Comparison of ENCODE assay signal across 1 cellular context in the genomic region with DNA sequence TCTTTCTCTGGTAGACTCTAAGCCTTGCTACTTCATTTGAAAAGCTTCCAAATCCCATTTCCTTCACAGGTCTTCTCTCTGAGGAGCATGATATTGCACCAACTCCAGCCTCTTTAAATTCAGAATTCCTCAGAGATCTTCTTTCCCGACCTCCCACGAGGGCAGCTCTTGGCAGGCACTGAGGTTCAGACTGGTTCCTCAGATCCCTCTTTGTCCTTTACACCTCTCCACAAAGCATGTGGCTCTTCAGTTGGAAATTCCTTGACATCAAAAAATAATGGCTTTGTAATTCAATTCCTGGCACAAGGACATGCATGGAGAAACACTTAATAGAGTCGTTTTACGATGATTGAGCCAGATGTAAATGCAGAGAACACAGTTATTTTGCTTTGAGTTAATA.
TF ChIP-seq lines count a peak whose summit lies in the region.

No MANE protein-coding gene starts in this region.

TF ChIP-seq in WTC11, 78 proteins besides CTCF, POLR2A, EP300 and RAD21 (continued from another document):
- no peak for TF ChIP-seq ZNF281 (CRISPR knock-in tag; IDR thresholded peaks at IDR 0.05)
- TF ChIP-seq, protein P1, sequence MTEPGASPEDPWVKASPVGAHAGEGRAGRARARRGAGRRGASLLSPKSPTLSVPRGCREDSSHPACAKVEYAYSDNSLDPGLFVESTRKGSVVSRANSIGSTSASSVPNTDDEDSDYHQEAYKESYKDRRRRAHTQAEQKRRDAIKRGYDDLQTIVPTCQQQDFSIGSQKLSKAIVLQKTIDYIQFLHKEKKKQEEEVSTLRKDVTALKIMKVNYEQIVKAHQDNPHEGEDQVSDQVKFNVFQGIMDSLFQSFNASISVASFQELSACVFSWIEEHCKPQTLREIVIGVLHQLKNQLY (CRISPR knock-in tag; IDR thresholded peaks at IDR 0.05), result no peak
- TF ChIP-seq SP1 (CRISPR knock-in tag; conservative IDR thresholded peaks at IDR 0.05), result no peak
